In the genomic region with DNA sequence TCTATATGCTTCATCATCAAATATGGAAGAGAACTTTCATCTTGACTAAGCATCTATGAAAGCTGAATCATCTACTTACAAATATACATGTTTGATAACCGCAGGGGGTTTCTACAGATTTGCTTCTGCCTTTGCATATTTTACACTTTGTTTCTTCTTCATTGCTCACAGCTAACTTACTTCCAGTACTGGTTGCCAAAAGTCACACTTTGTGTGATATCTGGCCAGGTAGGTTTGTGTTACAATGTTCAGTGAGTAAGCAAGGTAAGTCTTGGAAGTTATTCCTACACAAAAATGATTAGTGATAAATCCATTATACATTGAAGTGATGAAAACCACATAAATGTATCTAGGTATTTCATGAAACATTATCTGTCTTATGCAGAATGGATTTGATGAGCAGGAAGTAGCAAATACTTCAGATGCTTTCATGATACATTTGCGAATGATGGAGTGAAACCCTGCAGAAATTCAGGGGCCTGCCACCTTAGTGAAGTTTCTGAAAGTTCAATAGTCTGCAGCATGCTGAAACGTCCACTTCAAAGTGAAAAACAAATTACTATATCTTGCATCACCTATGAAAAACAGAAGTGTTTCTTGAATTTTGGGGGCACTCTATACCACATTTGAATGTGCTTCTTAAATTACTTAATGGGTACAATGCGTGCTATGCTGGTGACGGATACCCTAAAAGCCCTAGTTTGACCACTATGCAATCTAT, we compare ENCODE assay signal across 10 cellular contexts.
DNase-seq lines count a peak whose midpoint lies in the region; ATAC-seq and TF ChIP-seq lines count a peak whose summit lies in the region.
"Had no signal": no experiment of that assay in that cellular context is flagged by ENCODE, and none has a peak within 500 bp of the region (broad histone marks: within the 10 kb centered on the region; RNA-seq: fewer than 3 reads in every experiment).

No MANE protein-coding gene starts in this region.

- ATAC-seq in GM18502 (IDR thresholded peaks at IDR 0.05; ENCODE audit: poor library complexity, unreplicated experiment) (peak; percentile 94), GM19397 (IDR thresholded peaks at IDR 0.05; ENCODE audit: unreplicated experiment) (peak; percentile 80), HG02852 (IDR thresholded peaks at IDR 0.05; ENCODE audit: unreplicated experiment) (peak; percentile 94), HG03521 (IDR thresholded peaks at IDR 0.05; ENCODE audit: unreplicated experiment) (peak; percentile 78)

- no peak overlapping the region for H3K27ac ChIP-seq in spleen

- TF ChIP-seq POLR2A in spleen (IDR thresholded peaks at IDR 0.05): no peak

- DNase-seq in SKM-1 (lab: John Stamatoyannopoulos, UW; ENCODE audit: unreplicated experiment) (no peak), spleen (no peak)
- no peak for DNase-seq in stimulated activated naive CD4-positive, alpha-beta T cell treated with Interleukin-2 at 50 U/mL for 16 hours (lab: John Stamatoyannopoulos, UW)
- DNase-seq in stimulated activated CD8-positive, alpha-beta memory T cell treated with anti-CD3 and anti-CD28 coated beads, Interleukin-4, amount 100 ng/mL, for 48 hours: no peak
- DNase-seq: KG1, SHP77 had no signal

- WGBS in spleen, 5 donors: 72 to 81% (median 76%) methylated on average over 5 of the region's 5 CpGs

- no peaks in the 10 kb centered on the region for H3K36me3 ChIP-seq in spleen

- H3K27me3 ChIP-seq in spleen (replicated peaks in 1 of 7): no peaks in the 10 kb centered on the region

- H3K4me3 ChIP-seq in spleen: no peak overlapping the region

- intact Hi-C loops in spleen (cut with DNase I; ENCODE audit: low total_unique reads): loop anchor here (10.0 kb wide), 1 partner anchor 258 kb away; no protein-coding TSS in a partner anchor

- TF ChIP-seq CTCF in spleen (IDR thresholded peaks at IDR 0.05 in 8 of 11, conservative IDR thresholded peaks at IDR 0.05 in 3 of 11): no peak

- no peaks in the 10 kb centered on the region for H3K4me1 ChIP-seq in spleen

- H3K9me3 ChIP-seq in spleen: no peaks in the 10 kb centered on the region
